In genomic region chr2:99335911-99336779, GRCh38 we compare ENCODE assay signal across 1 cellular context.
A peak's percentile ranks its signal among the peaks of the same experiment; 100 is the strongest.
TF ChIP-seq lines count a peak whose summit lies in the region.

A gene with protein sequence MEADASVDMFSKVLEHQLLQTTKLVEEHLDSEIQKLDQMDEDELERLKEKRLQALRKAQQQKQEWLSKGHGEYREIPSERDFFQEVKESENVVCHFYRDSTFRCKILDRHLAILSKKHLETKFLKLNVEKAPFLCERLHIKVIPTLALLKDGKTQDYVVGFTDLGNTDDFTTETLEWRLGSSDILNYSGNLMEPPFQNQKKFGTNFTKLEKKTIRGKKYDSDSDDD (minus strand): TSS chr2:99336333. CDS start chr2:99333210, 3,123 bp downstream.

TF ChIP-seq in K562, 482 proteins besides CTCF, POLR2A, EP300 and RAD21 (continued from another document and continues in another):
- TF ChIP-seq, protein P1, sequence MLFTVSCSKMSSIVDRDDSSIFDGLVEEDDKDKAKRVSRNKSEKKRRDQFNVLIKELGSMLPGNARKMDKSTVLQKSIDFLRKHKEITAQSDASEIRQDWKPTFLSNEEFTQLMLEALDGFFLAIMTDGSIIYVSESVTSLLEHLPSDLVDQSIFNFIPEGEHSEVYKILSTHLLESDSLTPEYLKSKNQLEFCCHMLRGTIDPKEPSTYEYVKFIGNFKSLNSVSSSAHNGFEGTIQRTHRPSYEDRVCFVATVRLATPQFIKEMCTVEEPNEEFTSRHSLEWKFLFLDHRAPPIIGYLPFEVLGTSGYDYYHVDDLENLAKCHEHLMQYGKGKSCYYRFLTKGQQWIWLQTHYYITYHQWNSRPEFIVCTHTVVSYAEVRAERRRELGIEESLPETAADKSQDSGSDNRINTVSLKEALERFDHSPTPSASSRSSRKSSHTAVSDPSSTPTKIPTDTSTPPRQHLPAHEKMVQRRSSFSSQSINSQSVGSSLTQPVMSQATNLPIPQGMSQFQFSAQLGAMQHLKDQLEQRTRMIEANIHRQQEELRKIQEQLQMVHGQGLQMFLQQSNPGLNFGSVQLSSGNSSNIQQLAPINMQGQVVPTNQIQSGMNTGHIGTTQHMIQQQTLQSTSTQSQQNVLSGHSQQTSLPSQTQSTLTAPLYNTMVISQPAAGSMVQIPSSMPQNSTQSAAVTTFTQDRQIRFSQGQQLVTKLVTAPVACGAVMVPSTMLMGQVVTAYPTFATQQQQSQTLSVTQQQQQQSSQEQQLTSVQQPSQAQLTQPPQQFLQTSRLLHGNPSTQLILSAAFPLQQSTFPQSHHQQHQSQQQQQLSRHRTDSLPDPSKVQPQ (CRISPR knock-in tag; IDR thresholded peaks at IDR 0.05; ENCODE audit: borderline replicate concordance), result no peak
- TF ChIP-seq MAFG (tag; conservative IDR thresholded peaks at IDR 0.05), result no peak
- peak in 2 of 3 experiments; percentile 72 to 77 for TF ChIP-seq YY1 (IDR thresholded peaks at IDR 0.05; ENCODE audit: borderline replicate concordance in 1 of 3, control insufficient read depth in 1 of 3, extremely low read depth in 1 of 3, insufficient read depth in 3 of 3, insufficient read length in 1 of 3, insufficient replicate concordance in 2 of 3, low read depth in 1 of 3, low read length in 2 of 3)
- no peak for TF ChIP-seq ZNF408 (CRISPR knock-in tag; IDR thresholded peaks at IDR 0.05; ENCODE audit: low read depth)
- no peak for TF ChIP-seq BRF1 (IDR thresholded peaks at IDR 0.05; ENCODE audit: borderline replicate concordance, extremely low read depth, insufficient read length)
- peak; percentile 65; the same call in 1 of the 2 replicates for TF ChIP-seq VEZF1 (CRISPR knock-in tag; IDR thresholded peaks at IDR 0.05)
- TF ChIP-seq ZNF217 (CRISPR knock-in tag; IDR thresholded peaks at IDR 0.05), result no peak
- no peak for TF ChIP-seq BRD4 (IDR thresholded peaks at IDR 0.05)
- no peak for TF ChIP-seq JUN (IDR thresholded peaks at IDR 0.05; ENCODE audit: borderline replicate concordance, low read depth, low read length)
- no peak for TF ChIP-seq JUN (CRISPR knock-in tag; IDR thresholded peaks at IDR 0.05; ENCODE audit: borderline replicate concordance)
- no peak for TF ChIP-seq ZNF609 (CRISPR knock-in tag; IDR thresholded peaks at IDR 0.05; ENCODE audit: borderline replicate concordance)
- no peak for TF ChIP-seq U2AF1 (optimal IDR thresholded peaks at IDR 0.05; ENCODE audit: low read depth, low read length)
- no peak for TF ChIP-seq CHAMP1 (IDR thresholded peaks at IDR 0.05)
- TF ChIP-seq, protein P2, sequence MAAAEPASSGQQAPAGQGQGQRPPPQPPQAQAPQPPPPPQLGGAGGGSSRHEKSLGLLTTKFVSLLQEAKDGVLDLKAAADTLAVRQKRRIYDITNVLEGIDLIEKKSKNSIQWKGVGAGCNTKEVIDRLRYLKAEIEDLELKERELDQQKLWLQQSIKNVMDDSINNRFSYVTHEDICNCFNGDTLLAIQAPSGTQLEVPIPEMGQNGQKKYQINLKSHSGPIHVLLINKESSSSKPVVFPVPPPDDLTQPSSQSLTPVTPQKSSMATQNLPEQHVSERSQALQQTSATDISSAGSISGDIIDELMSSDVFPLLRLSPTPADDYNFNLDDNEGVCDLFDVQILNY (CRISPR knock-in tag; IDR thresholded peaks at IDR 0.05), result no peak
- TF ChIP-seq ZNF140 (CRISPR knock-in tag; IDR thresholded peaks at IDR 0.05), result no peak
- no peak for TF ChIP-seq BRF2 (IDR thresholded peaks at IDR 0.05; ENCODE audit: borderline replicate concordance, insufficient read depth, insufficient read length)
- TF ChIP-seq, protein P3, sequence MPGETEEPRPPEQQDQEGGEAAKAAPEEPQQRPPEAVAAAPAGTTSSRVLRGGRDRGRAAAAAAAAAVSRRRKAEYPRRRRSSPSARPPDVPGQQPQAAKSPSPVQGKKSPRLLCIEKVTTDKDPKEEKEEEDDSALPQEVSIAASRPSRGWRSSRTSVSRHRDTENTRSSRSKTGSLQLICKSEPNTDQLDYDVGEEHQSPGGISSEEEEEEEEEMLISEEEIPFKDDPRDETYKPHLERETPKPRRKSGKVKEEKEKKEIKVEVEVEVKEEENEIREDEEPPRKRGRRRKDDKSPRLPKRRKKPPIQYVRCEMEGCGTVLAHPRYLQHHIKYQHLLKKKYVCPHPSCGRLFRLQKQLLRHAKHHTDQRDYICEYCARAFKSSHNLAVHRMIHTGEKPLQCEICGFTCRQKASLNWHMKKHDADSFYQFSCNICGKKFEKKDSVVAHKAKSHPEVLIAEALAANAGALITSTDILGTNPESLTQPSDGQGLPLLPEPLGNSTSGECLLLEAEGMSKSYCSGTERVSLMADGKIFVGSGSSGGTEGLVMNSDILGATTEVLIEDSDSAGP (CRISPR knock-in tag; IDR thresholded peaks at IDR 0.05), result no peak
- no peak; the same call in none of the 2 replicates for TF ChIP-seq NBN (IDR thresholded peaks at IDR 0.05; ENCODE audit: low read depth)
- peak; percentile 92 for TF ChIP-seq CHD2 (IDR thresholded peaks at IDR 0.05; ENCODE audit: low read depth, low read length)
- TF ChIP-seq, protein P4, sequence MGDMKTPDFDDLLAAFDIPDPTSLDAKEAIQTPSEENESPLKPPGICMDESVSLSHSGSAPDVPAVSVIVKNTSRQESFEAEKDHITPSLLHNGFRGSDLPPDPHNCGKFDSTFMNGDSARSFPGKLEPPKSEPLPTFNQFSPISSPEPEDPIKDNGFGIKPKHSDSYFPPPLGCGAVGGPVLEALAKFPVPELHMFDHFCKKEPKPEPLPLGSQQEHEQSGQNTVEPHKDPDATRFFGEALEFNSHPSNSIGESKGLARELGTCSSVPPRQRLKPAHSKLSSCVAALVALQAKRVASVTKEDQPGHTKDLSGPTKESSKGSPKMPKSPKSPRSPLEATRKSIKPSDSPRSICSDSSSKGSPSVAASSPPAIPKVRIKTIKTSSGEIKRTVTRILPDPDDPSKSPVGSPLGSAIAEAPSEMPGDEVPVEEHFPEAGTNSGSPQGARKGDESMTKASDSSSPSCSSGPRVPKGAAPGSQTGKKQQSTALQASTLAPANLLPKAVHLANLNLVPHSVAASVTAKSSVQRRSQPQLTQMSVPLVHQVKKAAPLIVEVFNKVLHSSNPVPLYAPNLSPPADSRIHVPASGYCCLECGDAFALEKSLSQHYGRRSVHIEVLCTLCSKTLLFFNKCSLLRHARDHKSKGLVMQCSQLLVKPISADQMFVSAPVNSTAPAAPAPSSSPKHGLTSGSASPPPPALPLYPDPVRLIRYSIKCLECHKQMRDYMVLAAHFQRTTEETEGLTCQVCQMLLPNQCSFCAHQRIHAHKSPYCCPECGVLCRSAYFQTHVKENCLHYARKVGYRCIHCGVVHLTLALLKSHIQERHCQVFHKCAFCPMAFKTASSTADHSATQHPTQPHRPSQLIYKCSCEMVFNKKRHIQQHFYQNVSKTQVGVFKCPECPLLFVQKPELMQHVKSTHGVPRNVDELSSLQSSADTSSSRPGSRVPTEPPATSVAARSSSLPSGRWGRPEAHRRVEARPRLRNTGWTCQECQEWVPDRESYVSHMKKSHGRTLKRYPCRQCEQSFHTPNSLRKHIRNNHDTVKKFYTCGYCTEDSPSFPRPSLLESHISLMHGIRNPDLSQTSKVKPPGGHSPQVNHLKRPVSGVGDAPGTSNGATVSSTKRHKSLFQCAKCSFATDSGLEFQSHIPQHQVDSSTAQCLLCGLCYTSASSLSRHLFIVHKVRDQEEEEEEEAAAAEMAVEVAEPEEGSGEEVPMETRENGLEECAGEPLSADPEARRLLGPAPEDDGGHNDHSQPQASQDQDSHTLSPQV (IDR thresholded peaks at IDR 0.05), result 0 out of 2 replicates have a peak, but pooled peaks have one; percentile 4
- TF ChIP-seq, protein P5, sequence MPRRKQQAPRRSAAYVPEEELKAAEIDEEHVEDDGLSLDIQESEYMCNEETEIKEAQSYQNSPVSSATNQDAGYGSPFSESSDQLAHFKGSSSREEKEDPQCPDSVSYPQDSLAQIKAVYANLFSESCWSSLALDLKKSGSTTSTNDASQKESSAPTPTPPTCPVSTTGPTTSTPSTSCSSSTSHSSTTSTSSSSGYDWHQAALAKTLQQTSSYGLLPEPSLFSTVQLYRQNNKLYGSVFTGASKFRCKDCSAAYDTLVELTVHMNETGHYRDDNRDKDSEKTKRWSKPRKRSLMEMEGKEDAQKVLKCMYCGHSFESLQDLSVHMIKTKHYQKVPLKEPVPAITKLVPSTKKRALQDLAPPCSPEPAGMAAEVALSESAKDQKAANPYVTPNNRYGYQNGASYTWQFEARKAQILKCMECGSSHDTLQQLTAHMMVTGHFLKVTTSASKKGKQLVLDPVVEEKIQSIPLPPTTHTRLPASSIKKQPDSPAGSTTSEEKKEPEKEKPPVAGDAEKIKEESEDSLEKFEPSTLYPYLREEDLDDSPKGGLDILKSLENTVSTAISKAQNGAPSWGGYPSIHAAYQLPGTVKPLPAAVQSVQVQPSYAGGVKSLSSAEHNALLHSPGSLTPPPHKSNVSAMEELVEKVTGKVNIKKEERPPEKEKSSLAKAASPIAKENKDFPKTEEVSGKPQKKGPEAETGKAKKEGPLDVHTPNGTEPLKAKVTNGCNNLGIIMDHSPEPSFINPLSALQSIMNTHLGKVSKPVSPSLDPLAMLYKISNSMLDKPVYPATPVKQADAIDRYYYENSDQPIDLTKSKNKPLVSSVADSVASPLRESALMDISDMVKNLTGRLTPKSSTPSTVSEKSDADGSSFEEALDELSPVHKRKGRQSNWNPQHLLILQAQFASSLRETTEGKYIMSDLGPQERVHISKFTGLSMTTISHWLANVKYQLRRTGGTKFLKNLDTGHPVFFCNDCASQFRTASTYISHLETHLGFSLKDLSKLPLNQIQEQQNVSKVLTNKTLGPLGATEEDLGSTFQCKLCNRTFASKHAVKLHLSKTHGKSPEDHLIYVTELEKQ (CRISPR knock-in tag; IDR thresholded peaks at IDR 0.05), result no peak
- peak; percentile 27 to 65; a peak in 2 of 4 replicates for TF ChIP-seq MAZ (CRISPR knock-in tag; conservative IDR thresholded peaks at IDR 0.05 in 1 of 2, IDR thresholded peaks at IDR 0.05 in 1 of 2)
- TF ChIP-seq FOXP1 (CRISPR knock-in tag; IDR thresholded peaks at IDR 0.05), result no peak
- no peak for TF ChIP-seq ZNF165 (CRISPR knock-in tag; IDR thresholded peaks at IDR 0.05; ENCODE audit: borderline replicate concordance)
- peak; percentile 96 for TF ChIP-seq TFAP4 (CRISPR knock-in tag; IDR thresholded peaks at IDR 0.05; ENCODE audit: borderline replicate concordance)
